In the genomic region with DNA sequence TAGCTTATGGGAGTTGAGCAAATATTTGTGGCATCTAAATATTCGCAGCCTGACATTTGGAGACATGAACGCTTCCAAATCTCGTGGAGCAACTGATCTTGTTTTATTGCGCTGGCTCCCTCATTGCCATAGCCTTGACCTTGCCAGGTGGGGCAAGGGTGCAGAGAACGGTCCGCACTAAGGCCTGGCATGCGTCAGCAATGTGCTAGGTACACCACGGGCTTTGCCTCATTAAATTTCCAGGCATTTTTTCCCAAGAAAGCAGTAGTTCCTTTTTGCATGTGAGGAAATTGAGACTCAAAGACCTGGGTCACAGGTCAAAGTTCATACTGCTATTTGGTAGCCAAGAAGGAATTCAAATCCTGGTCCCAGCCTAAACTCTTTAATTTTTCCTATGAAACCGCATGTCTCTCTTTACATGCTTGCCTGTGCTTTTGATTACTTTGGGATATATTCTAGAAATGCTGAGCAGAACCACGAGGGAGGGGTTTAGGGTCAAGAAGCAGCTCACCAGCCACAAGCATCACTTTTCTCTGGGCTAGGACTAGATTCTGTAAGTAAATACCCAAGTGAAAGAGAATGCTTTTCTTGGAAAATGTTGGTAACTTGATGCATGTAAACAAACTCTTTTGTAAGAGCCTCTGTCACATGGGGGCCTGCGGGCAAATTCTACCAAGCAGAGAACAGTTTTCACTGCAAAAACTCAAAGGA, we compare ENCODE assay signal across 25 cellular contexts.
"Had no signal": no experiment of that assay in that cellular context is flagged by ENCODE, and none has a peak within 500 bp of the region (broad histone marks: within the 10 kb centered on the region; RNA-seq: fewer than 3 reads in every experiment).

No MANE protein-coding gene starts in this region.

- H3K9ac ChIP-seq: KMS-11 had no signal

- H3K4me2 ChIP-seq: KMS-11 had no signal

- H3K4me3 ChIP-seq: adrenal gland, ascending aorta, body of pancreas, MG63, SJSA1 had no signal

- H3K27me3 ChIP-seq: adrenal gland, ascending aorta, body of pancreas, MG63, SJSA1 had no signal

- H3K4me1 ChIP-seq: adrenal gland, ascending aorta, body of pancreas, SJSA1 had no signal

- DNase-seq: activated B cell treated with CpG ODN at 0.5 μM for 24 hours; activated CD4-positive, alpha-beta memory T cell treated with anti-CD3 and anti-CD28 coated beads, Interleukin-2, amount 10 ng/mL, durations not matched to agents 7 days and 5 days; activated CD4-positive, alpha-beta T cell treated with anti-CD3 and anti-CD28 coated beads for 1 hour; activated CD4-positive, alpha-beta T cell treated with anti-CD3 and anti-CD28 coated beads, Interleukin-2, amount 50 U/mL, for 1 hour; activated naive CD4-positive, alpha-beta T cell treated with anti-CD3 and anti-CD28 coated beads, Interleukin-2, amount 50 U/mL, for 16 hours; activated naive CD8-positive, alpha-beta T cell treated with anti-CD3 and anti-CD28 coated beads, Interleukin-2, amount 10 ng/mL, durations not matched to agents 7 days and 5 days; activated T-cell treated with anti-CD3 and anti-CD28 coated beads for 4 hours; activated T-cell treated with anti-CD3 and anti-CD28 coated beads, Interleukin-2, amount 50 U/mL, for 72 hours; adrenal gland; body of pancreas; MV-4-11; NCI-H1105; NCI-H1436 treated with DMSO at 0.1 percent for 48 hours; NCI-H187; NCI-H2081; NCI-H446; NCI-H524; PC-3; SHP77; T-helper 17 cell; T1000 had no signal

- H3K9me3 ChIP-seq: adrenal gland, ascending aorta, body of pancreas, MG63, SJSA1 had no signal

- H3K36me3 ChIP-seq: adrenal gland, ascending aorta, MG63, SJSA1 had no signal

- H3K27ac ChIP-seq: adrenal gland, ascending aorta, body of pancreas, KMS-11, SJSA1 had no signal
